In genomic region chr7:44969701-44970494, GRCh38 we compare ENCODE assay signal across 18 cellular contexts. TPM values are rescaled to one million over a fixed set of nuclear protein-coding genes. Genes with fewer than 3 reads are reported as not detected.
DNase-seq lines count a peak whose midpoint lies in the region; ATAC-seq, FAIRE-seq and TF ChIP-seq lines count a peak whose summit lies in the region.
"Had no signal": no experiment of that assay in that cellular context is flagged by ENCODE, and none has a peak within 500 bp of the region (broad histone marks: within the 10 kb centered on the region; RNA-seq: fewer than 3 reads in every experiment).

No MANE protein-coding gene starts in this region.

- no peaks in the 10 kb centered on the region for H3K27me3 ChIP-seq in spleen (replicated peaks in 1 of 7)
- H3K27me3 ChIP-seq: ascending aorta, pancreas, SJSA1 had no signal

- DNase-seq in activated CD4-positive, alpha-beta T cell treated with anti-CD3 and anti-CD28 coated beads, Interleukin-2, amount 50 U/mL, for 48 hours, result peak; percentile 10 to 24
- DNase-seq in activated CD4-positive, alpha-beta T cell treated with anti-CD3 and anti-CD28 coated beads, Interleukin-2, amount 50 U/mL, for 1 hour, result no peak
- DNase-seq in spleen (peak; percentile 66), NCI-H2107 (lab: John Stamatoyannopoulos, UW) (no peak), NCI-H187 treated with DMSO at 0.1 percent for 48 hours (lab: John Stamatoyannopoulos, UW) (no peak), H54 (ENCODE audit: insufficient read length, low spot score) (no peak)
- DNase-seq: activated CD4-positive, CD25-positive, alpha-beta regulatory T cell; naive B cell; NCI-H1694; NCI-H524; OCI-M1 had no signal

- peaks cover 0 to 100% (median 63%) of the 10 kb centered on the region in 6 donors for H3K36me3 ChIP-seq in spleen
- H3K36me3 ChIP-seq: pancreas, SJSA1 had no signal

- H3K4me3 ChIP-seq in spleen, result no peak overlapping the region
- H3K4me3 ChIP-seq: ascending aorta, pancreas, SJSA1 had no signal

- no peak for FAIRE-seq in H54 (lab: Jason Lieb, UNC)
- FAIRE-seq: colon, islet of Langerhans, pancreas had no signal

- ATAC-seq in GM18505 (IDR thresholded peaks at IDR 0.05; ENCODE audit: unreplicated experiment), result no peak
- ATAC-seq: pancreas had no signal

- 78 to 88% (median 81%) methylated on average over 12 to 20 of the region's 20 CpGs for WGBS in spleen, 5 donors

- no peaks in the 10 kb centered on the region for H3K9me3 ChIP-seq in spleen
- H3K9me3 ChIP-seq: ascending aorta, pancreas, SJSA1 had no signal

- intact Hi-C loops in spleen (cut with DNase I; ENCODE audit: low total_unique reads), result loop anchor here (10.0 kb wide), 1 partner anchor 55 kb away; no protein-coding TSS in a partner anchor

- H3K4me1 ChIP-seq in spleen, result peaks cover 0 to 24% (median 7%) of the 10 kb centered on the region in 6 donors
- H3K4me1 ChIP-seq: ascending aorta, pancreas, SJSA1 had no signal

- TF ChIP-seq CTCF in spleen (IDR thresholded peaks at IDR 0.05 in 8 of 11, conservative IDR thresholded peaks at IDR 0.05 in 3 of 11), result no peak

- no peak overlapping the region for H3K27ac ChIP-seq in spleen
- H3K27ac ChIP-seq: ascending aorta, pancreas, SJSA1 had no signal

- TF ChIP-seq POLR2A in GM18505 (IDR thresholded peaks at IDR 0.05; ENCODE audit: borderline replicate concordance, extremely low read depth, insufficient read depth, insufficient read length) (peak; percentile 22), Raji (IDR thresholded peaks at IDR 0.05; ENCODE audit: insufficient read depth, low read depth, low read length) (0 out of 2 replicates have a peak, but pooled peaks have one; percentile 13), spleen (IDR thresholded peaks at IDR 0.05) (no peak), H54 (IDR thresholded peaks at IDR 0.05; ENCODE audit: low read depth, low read length) (no peak)

RNA-seq across cellular contexts. Expression of gene MYO1G, which starts 8.9 kb away (rescaled TPM):
- 10 to 100 TPM; 36.4 to 68.6 (median 62.1) TPM for total RNA-seq in spleen
- polyA plus RNA-seq in spleen, result 10 to 100 TPM; 27.9 to 61.1 (median 45.6) TPM

RNA-seq across cellular contexts. Expression of gene CCM2, which starts 30.1 kb away (rescaled TPM):
- total RNA-seq in spleen, result 10 to 100 TPM; 67.8 to 94.2 (median 80.9) TPM
- polyA plus RNA-seq in spleen, result 100 to 1,000 TPM in 2 of 3 donors, 10 to 100 TPM in 1; 80.8 to 108 (median 107) TPM

Comparison
In these comparisons a context has a peak if more than half of its experiments do, and no peak if none do; other contexts are left out.
1. DNase-seq: peak in activated CD4-positive, alpha-beta T cell treated with anti-CD3 and anti-CD28 coated beads, Interleukin-2, amount 50 U/mL, for 48 hours (2 of 2) and spleen (single experiment); none in activated CD4-positive, alpha-beta T cell treated with anti-CD3 and anti-CD28 coated beads, Interleukin-2, amount 50 U/mL, for 1 hour (single experiment), NCI-H2107 (single experiment), NCI-H187 treated with DMSO at 0.1 percent for 48 hours (single experiment) and H54 (single experiment).
2. POLR2A ChIP-seq: peak in GM18505 (single experiment) and Raji (single experiment); none in spleen (0 of 3) and H54 (single experiment).